Comparison of ENCODE assay signal across 14 cellular contexts in the genomic region with DNA sequence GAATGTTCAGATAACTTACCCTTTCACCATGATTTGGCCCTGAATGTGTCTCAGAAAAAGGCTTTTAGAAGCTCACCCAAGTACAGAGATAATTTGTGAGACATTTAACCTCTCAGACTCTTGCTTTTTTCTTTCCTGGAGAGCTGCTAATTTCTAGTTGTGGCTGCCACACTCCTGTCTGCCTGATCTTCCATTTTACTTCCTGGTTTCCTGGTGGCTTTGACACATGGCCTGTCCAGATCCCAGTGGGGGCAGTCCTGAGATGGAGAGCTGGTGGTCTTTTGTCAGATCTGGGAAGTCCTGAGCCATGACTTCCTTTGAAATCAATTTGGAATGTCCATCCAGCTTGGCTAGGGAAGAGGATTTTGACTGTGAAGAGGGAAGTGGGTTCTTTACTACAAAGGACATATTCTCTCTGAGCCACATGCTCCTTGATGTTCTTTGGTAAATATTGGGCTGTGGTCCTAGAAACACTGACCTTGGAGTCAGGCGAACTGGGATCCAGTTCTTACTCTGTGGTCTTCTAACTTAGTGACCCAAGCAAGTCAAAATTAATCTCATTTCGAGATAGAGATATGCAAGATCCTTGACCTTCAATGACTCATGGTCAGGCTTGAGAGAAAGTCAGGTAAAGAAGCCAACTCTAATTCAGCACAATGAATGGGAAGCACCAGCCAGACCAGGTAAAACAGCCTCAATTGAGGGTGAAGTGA.
"Had no signal": no experiment of that assay in that cellular context is flagged by ENCODE, and none has a peak within 500 bp of the region (broad histone marks: within the 10 kb centered on the region; RNA-seq: fewer than 3 reads in every experiment).

No MANE protein-coding gene starts in this region.

- H3K36me3 ChIP-seq: tibial nerve had no signal

- H3K4me1 Mint-ChIP-seq: immature natural killer cell had no signal

- H3K27ac Mint-ChIP-seq: activated naive CD8-positive, alpha-beta T cell treated with anti-CD3 and anti-CD28 coated beads for 36 hours; immature natural killer cell; natural killer cell treated with Interleukin-12 subunit alpha and Interleukin-12 subunit beta and Interleukin-15 and Interleukin-18, amount 100 ng/mL, for 72 hours; T-helper 2 cell treated with Interferon-gamma antibody and Interleukin-4, amounts not matched to agents 5 μg/mL and 100 μg/mL, for 36 hours had no signal

- H3K4me3 Mint-ChIP-seq: activated naive CD8-positive, alpha-beta T cell treated with anti-CD3 and anti-CD28 coated beads for 36 hours; immature natural killer cell; natural killer cell treated with Interleukin-12 subunit alpha and Interleukin-12 subunit beta and Interleukin-15 and Interleukin-18, amount 100 ng/mL, for 72 hours; T-helper 2 cell treated with Interferon-gamma antibody and Interleukin-4, amounts not matched to agents 5 μg/mL and 100 μg/mL, for 36 hours had no signal

- H3K9me3 ChIP-seq: mucosa of descending colon, tibial nerve had no signal

- H3K4me3 ChIP-seq: dorsolateral prefrontal cortex, mucosa of descending colon, smooth muscle cell, tibial nerve had no signal

- H3K27ac ChIP-seq: dorsolateral prefrontal cortex had no signal

- ATAC-seq: mucosa of descending colon; natural killer cell treated with Interleukin-12 subunit alpha and Interleukin-12 subunit beta and Interleukin-15 and Interleukin-18, amount 100 ng/mL, for 72 hours had no signal

- H3K4me2 ChIP-seq: smooth muscle cell had no signal

- H3K9me3 Mint-ChIP-seq: activated naive CD8-positive, alpha-beta T cell treated with anti-CD3 and anti-CD28 coated beads for 36 hours; immature natural killer cell; natural killer cell treated with Interleukin-12 subunit alpha and Interleukin-12 subunit beta and Interleukin-15 and Interleukin-18, amount 100 ng/mL, for 72 hours; T-helper 2 cell treated with Interferon-gamma antibody and Interleukin-4, amounts not matched to agents 5 μg/mL and 100 μg/mL, for 36 hours had no signal

- DNase-seq: activated CD4-positive, alpha-beta T cell treated with anti-CD3 and anti-CD28 coated beads, Interleukin-2, amount 50 U/mL, for 4 hours; activated CD4-positive, CD25-positive, alpha-beta regulatory T cell treated with anti-CD3 and anti-CD28 coated beads, Interleukin-2, amount 50 U/mL, for 72 hours; activated gamma-delta T cell; activated naive CD8-positive, alpha-beta T cell treated with anti-CD3 and anti-CD28 coated beads for 36 hours; activated T-cell treated with anti-CD3 and anti-CD28 coated beads, Interleukin-2, amount 50 U/mL, for 48 hours; aorta; dorsolateral prefrontal cortex; glutamatergic neuron; immature natural killer cell; mucosa of descending colon had no signal

- H3K27me3 ChIP-seq: dorsolateral prefrontal cortex, tibial nerve had no signal

- H3K36me3 Mint-ChIP-seq: activated naive CD8-positive, alpha-beta T cell treated with anti-CD3 and anti-CD28 coated beads for 36 hours; immature natural killer cell; natural killer cell treated with Interleukin-12 subunit alpha and Interleukin-12 subunit beta and Interleukin-15 and Interleukin-18, amount 100 ng/mL, for 72 hours had no signal
